9 cellular contexts compared by ENCODE assay signal in the genomic region with DNA sequence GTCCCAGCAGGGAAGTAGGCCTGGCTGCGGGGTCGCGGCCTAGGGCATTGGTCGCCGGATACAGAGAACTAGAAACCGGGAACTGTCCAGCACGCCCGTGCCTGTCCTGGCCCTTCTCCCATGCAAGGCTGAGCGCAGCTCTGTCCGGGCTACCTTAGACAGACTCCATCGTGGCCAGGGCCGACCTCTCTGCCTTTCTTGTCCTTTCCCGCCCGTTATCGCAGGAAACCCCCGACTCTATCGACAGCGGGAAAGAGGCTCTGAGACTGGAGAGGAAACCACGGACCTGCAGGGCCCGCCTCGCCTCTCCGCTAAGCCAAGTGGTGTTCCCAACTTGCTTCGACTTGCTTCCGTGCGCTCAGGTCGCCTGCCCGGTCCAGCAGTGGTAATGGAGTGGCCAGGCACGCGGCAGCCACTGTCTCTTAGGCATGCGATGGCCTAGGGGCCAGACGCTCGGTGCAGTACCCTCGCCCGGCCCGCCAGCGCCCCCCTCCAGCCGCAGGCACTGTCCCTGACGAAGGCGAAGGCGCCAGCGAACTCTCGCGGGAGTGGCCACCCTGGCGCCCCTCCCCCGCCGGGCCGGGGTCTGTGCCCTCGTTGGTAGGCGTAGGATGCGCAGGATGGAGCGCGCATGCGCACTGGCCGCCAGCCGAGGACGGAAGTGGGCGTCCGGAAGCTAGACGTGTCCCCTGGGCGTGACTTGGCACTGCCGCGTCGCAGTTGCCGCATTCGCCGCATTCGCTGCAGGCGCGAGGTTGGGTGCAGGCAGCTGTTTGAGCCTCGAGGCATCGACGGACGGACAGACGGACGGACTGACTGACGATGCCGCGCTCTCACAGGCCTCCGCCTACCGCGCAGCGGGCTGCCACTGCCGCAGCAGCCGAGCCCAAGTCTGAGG. TPM values are rescaled to one million over a fixed set of nuclear protein-coding genes. Genes with fewer than 3 reads are reported as not detected.
DNase-seq lines count a peak whose midpoint lies in the region; ATAC-seq and TF ChIP-seq lines count a peak whose summit lies in the region.
"Had no signal": no experiment of that assay in that cellular context is flagged by ENCODE, and none has a peak within 500 bp of the region (broad histone marks: within the 10 kb centered on the region; RNA-seq: fewer than 3 reads in every experiment).

No MANE protein-coding gene starts in this region.

- intact Hi-C loops in ascending aorta (cut with DNase I): no loop called here
- intact Hi-C loops in heart left ventricle (cut with DNase I): loop anchor here in 1 of 10 donors (10.0 kb wide), 1 partner anchor 63 kb away; no protein-coding TSS in a partner anchor
- intact Hi-C loops in ovary (cut with DNase I): no loop called here

- H3K4me3 ChIP-seq in ascending aorta: peak overlapping the region; percentile 40 to 55
- peak overlapping the region in 9 of 12 donors; percentile 10 to 43 (median 25) for H3K4me3 ChIP-seq in heart left ventricle
- H3K4me3 ChIP-seq in ovary: peak overlapping the region; percentile 30
- H3K4me3 ChIP-seq: SK-N-MC had no signal

- TF ChIP-seq POLR2A in heart left ventricle (IDR thresholded peaks at IDR 0.05): no peak
- TF ChIP-seq POLR2A in ovary (IDR thresholded peaks at IDR 0.05): no peak

- DNase-seq in D341Med (ENCODE audit: low spot score) (peak; percentile 17), ascending aorta (ENCODE audit: low spot score in 2 of 2) (peak in 1 of 2 donors; percentile 82), heart left ventricle (peak; percentile 46 to 81 (median 60)), ovary (peak; percentile 87 to 91 (median 88)), DMS79 (lab: John Stamatoyannopoulos, UW) (no peak), SKM-1 treated with dmso at 0.1 percent for 144 hours (lab: John Stamatoyannopoulos, UW; ENCODE audit: unreplicated experiment) (no peak), NCI-H526 (lab: John Stamatoyannopoulos, UW) (no peak)

- peak in 3 of 4 donors; percentile 61 to 78 (median 71) for ATAC-seq in heart left ventricle
- ATAC-seq in HG03097 (IDR thresholded peaks at IDR 0.05; ENCODE audit: low FRiP score, unreplicated experiment): no peak

- TF ChIP-seq EP300 in ovary (IDR thresholded peaks at IDR 0.05): no peak

- H3K9me3 ChIP-seq in ascending aorta (no peaks in the 10 kb centered on the region), heart left ventricle (no peaks in the 10 kb centered on the region), ovary (no peaks in the 10 kb centered on the region)

- H3K36me3 ChIP-seq in ascending aorta: peaks cover 0 to 18% of the 10 kb centered on the region in 2 donors
- peaks cover 0 to 26% (median 10%) of the 10 kb centered on the region in 9 donors for H3K36me3 ChIP-seq in heart left ventricle
- no peaks in the 10 kb centered on the region for H3K36me3 ChIP-seq in ovary

- H3K27me3 ChIP-seq in ascending aorta: no peaks in the 10 kb centered on the region
- no peaks in the 10 kb centered on the region for H3K27me3 ChIP-seq in heart left ventricle
- H3K27me3 ChIP-seq in ovary: no peaks in the 10 kb centered on the region

- H3K4me1 ChIP-seq in ascending aorta: no peaks in the 10 kb centered on the region
- peaks cover 0 to 5% (median 0%) of the 10 kb centered on the region in 12 donors for H3K4me1 ChIP-seq in heart left ventricle
- no peaks in the 10 kb centered on the region for H3K4me1 ChIP-seq in ovary (ENCODE audit: insufficient read depth)

- TF ChIP-seq CTCF in ascending aorta (IDR thresholded peaks at IDR 0.05) (peak in 1 of 3 experiments; percentile 26), heart left ventricle (IDR thresholded peaks at IDR 0.05) (no peak), ovary (IDR thresholded peaks at IDR 0.05) (peak in 2 of 3 donors; percentile 30 to 39)

- WGBS in heart left ventricle, 4 donors: 58 to 74% (median 69%) methylated on average over 56 to 84 of the region's 84 CpGs
- WGBS in ovary, 3 donors: 54 to 62% (median 59%) methylated on average over 84 of the region's 84 CpGs

- peak overlapping the region; percentile 43 to 45 for H3K27ac ChIP-seq in ascending aorta
- peak overlapping the region in 1 of 12 donors; percentile 39 for H3K27ac ChIP-seq in heart left ventricle
- H3K27ac ChIP-seq in ovary: peak overlapping the region in 1 of 2 donors; percentile 26
- H3K27ac ChIP-seq: SK-N-MC had no signal

RNA-seq across cellular contexts. Expression of a gene that starts 54.4 kb away (rescaled TPM):
- total RNA-seq in ascending aorta (29.4 TPM), heart left ventricle (10 to 100 TPM; 22.0 to 39.4 (median 29.7) TPM), ovary (10 to 100 TPM; 36.2 to 61.0 (median 52.5) TPM)
- polyA plus RNA-seq in heart left ventricle (10 to 100 TPM in 1 of 2 donors, 1 to 10 TPM in 1; 8.7 to 34.5 TPM), ovary (10 to 100 TPM; 31.7 to 50.6 TPM)

Comparison
In these comparisons a context has a peak if more than half of its experiments do, and no peak if none do; other contexts are left out.
1. DNase-seq: peak in D341Med (single experiment), heart left ventricle (5 of 5) and ovary (5 of 5); none in DMS79 (single experiment), SKM-1 treated with dmso at 0.1 percent for 144 hours (single experiment) and NCI-H526 (0 of 2).
2. CTCF ChIP-seq: peak in ovary (2 of 3); none in heart left ventricle (0 of 12).
3. Peak in every context shown above with its lines, with median percentiles within 50 percentile points of each other: H3K4me3 ChIP-seq.